16 cellular contexts compared by ENCODE assay signal in genomic region chr16:49015189-49015540, GRCh38.
"Had no signal": no experiment of that assay in that cellular context is flagged by ENCODE, and none has a peak within 500 bp of the region (broad histone marks: within the 10 kb centered on the region; RNA-seq: fewer than 3 reads in every experiment).

No MANE protein-coding gene starts in this region.

- H3K36me3 Mint-ChIP-seq: activated naive CD4-positive, alpha-beta T cell treated with anti-CD3 and anti-CD28 coated beads, Interleukin-2, amount 50 U/mL, for 24 hours; naive thymus-derived CD8-positive, alpha-beta T cell had no signal

- H3K27ac Mint-ChIP-seq: activated CD4-positive, alpha-beta T cell treated with anti-CD3 and anti-CD28 coated beads, Interleukin-2, amount 10 ng/mL, durations not matched to agents 7 days and 5 days; activated naive CD4-positive, alpha-beta T cell treated with anti-CD3 and anti-CD28 coated beads, Interleukin-2, amount 50 U/mL, for 24 hours; dendritic cell treated with granulocyte-macrophage colony-stimulating factor and Interleukin-4, amounts not matched to agents 40 ng/mL and 50 ng/mL, for 4 days; effector memory CD8-positive, alpha-beta T cell had no signal

- H3K4me1 Mint-ChIP-seq: activated CD4-positive, alpha-beta T cell treated with anti-CD3 and anti-CD28 coated beads, Interleukin-2, amount 10 ng/mL, durations not matched to agents 7 days and 5 days; activated naive CD4-positive, alpha-beta T cell treated with anti-CD3 and anti-CD28 coated beads, Interleukin-2, amount 50 U/mL, for 24 hours; naive thymus-derived CD8-positive, alpha-beta T cell had no signal

- H3K4me3 Mint-ChIP-seq: activated CD4-positive, alpha-beta T cell treated with anti-CD3 and anti-CD28 coated beads, Interleukin-2, amount 10 ng/mL, durations not matched to agents 7 days and 5 days; activated naive CD4-positive, alpha-beta T cell treated with anti-CD3 and anti-CD28 coated beads, Interleukin-2, amount 50 U/mL, for 24 hours; dendritic cell treated with granulocyte-macrophage colony-stimulating factor and Interleukin-4, amounts not matched to agents 40 ng/mL and 50 ng/mL, for 4 days; effector memory CD8-positive, alpha-beta T cell; naive thymus-derived CD8-positive, alpha-beta T cell had no signal

- H3K27me3 Mint-ChIP-seq: activated CD4-positive, alpha-beta T cell treated with anti-CD3 and anti-CD28 coated beads, Interleukin-2, amount 10 ng/mL, durations not matched to agents 7 days and 5 days; activated naive CD4-positive, alpha-beta T cell treated with anti-CD3 and anti-CD28 coated beads, Interleukin-2, amount 50 U/mL, for 24 hours had no signal

- H3K9me3 Mint-ChIP-seq: activated CD4-positive, alpha-beta T cell treated with anti-CD3 and anti-CD28 coated beads, Interleukin-2, amount 10 ng/mL, durations not matched to agents 7 days and 5 days; activated naive CD4-positive, alpha-beta T cell treated with anti-CD3 and anti-CD28 coated beads, Interleukin-2, amount 50 U/mL, for 24 hours; dendritic cell treated with granulocyte-macrophage colony-stimulating factor and Interleukin-4, amounts not matched to agents 40 ng/mL and 50 ng/mL, for 4 days had no signal

- DNase-seq: activated CD4-positive, alpha-beta T cell treated with anti-CD3 and anti-CD28 coated beads, Interleukin-2, amount 10 ng/mL, durations not matched to agents 7 days and 5 days; activated CD8-positive, alpha-beta memory T cell treated with anti-CD3 and anti-CD28 coated beads, Interleukin-2, amount 50 U/mL, for 4 hours; activated effector memory CD4-positive, alpha-beta T cell treated with Interleukin-2 at 50 U/mL for 16 hours; activated T-cell treated with anti-CD3 and anti-CD28 coated beads, Interleukin-2, amount 50 U/mL, for 48 hours; cerebellar nuclear complex; effector memory CD8-positive, alpha-beta T cell; left cardiac atrium; mesendoderm; naive thymus-derived CD8-positive, alpha-beta T cell; stimulated activated CD8-positive, alpha-beta memory T cell treated with anti-CD3 and anti-CD28 coated beads, Interleukin-4, amount 100 ng/mL, for 48 hours; stimulated activated naive CD4-positive, alpha-beta T cell; T1000; tibial artery had no signal

- ATAC-seq: activated CD4-positive, CD25-positive, alpha-beta regulatory T cell treated with anti-CD3 and anti-CD28 coated beads, Interleukin-2, amount 50 U/mL, for 24 hours; effector memory CD8-positive, alpha-beta T cell; left cardiac atrium; naive thymus-derived CD8-positive, alpha-beta T cell had no signal
